ENCODE assay signal across 1 cellular context in the genomic region with DNA sequence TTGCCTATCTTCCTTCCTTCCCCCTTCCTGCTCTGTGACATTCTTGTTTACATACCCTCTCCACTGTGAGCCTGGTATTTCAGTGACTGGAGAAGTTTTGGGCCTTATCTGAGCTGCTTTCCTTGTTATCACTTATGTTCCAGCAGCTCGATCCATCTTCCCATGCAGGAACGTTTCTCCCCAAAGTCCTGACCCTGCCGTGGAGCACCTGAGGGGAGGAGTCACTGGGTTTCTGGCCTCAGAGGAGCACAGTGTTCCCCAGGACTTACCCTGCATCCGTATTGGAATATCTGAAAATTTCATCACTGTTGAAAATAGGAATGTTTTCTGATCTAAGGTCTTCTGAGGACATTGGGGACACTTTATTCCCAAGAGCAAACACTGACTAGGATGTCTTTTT.
TF ChIP-seq lines count a peak whose summit lies in the region.

No MANE protein-coding gene starts in this region.

TF ChIP-seq in GM23338, 12 proteins besides CTCF, POLR2A, EP300 and RAD21 (continued from another document):
- TF ChIP-seq, protein P1, sequence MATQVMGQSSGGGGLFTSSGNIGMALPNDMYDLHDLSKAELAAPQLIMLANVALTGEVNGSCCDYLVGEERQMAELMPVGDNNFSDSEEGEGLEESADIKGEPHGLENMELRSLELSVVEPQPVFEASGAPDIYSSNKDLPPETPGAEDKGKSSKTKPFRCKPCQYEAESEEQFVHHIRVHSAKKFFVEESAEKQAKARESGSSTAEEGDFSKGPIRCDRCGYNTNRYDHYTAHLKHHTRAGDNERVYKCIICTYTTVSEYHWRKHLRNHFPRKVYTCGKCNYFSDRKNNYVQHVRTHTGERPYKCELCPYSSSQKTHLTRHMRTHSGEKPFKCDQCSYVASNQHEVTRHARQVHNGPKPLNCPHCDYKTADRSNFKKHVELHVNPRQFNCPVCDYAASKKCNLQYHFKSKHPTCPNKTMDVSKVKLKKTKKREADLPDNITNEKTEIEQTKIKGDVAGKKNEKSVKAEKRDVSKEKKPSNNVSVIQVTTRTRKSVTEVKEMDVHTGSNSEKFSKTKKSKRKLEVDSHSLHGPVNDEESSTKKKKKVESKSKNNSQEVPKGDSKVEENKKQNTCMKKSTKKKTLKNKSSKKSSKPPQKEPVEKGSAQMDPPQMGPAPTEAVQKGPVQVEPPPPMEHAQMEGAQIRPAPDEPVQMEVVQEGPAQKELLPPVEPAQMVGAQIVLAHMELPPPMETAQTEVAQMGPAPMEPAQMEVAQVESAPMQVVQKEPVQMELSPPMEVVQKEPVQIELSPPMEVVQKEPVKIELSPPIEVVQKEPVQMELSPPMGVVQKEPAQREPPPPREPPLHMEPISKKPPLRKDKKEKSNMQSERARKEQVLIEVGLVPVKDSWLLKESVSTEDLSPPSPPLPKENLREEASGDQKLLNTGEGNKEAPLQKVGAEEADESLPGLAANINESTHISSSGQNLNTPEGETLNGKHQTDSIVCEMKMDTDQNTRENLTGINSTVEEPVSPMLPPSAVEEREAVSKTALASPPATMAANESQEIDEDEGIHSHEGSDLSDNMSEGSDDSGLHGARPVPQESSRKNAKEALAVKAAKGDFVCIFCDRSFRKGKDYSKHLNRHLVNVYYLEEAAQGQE (IDR thresholded peaks at IDR 0.05; ENCODE audit: unreplicated experiment): no peak
- TF ChIP-seq JUNB (IDR thresholded peaks at IDR 0.05; ENCODE audit: unreplicated experiment): no peak
- TF ChIP-seq CREB1 (CRISPR knock-in tag; IDR thresholded peaks at IDR 0.05; ENCODE audit: low read depth): no peak
- TF ChIP-seq, protein P2, sequence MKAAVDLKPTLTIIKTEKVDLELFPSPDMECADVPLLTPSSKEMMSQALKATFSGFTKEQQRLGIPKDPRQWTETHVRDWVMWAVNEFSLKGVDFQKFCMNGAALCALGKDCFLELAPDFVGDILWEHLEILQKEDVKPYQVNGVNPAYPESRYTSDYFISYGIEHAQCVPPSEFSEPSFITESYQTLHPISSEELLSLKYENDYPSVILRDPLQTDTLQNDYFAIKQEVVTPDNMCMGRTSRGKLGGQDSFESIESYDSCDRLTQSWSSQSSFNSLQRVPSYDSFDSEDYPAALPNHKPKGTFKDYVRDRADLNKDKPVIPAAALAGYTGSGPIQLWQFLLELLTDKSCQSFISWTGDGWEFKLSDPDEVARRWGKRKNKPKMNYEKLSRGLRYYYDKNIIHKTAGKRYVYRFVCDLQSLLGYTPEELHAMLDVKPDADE (IDR thresholded peaks at IDR 0.05): no peak
- no peak for TF ChIP-seq STAT1 (IDR thresholded peaks at IDR 0.05; ENCODE audit: unreplicated experiment)
- no peak for TF ChIP-seq NANOG (IDR thresholded peaks at IDR 0.05; ENCODE audit: borderline replicate concordance)
- TF ChIP-seq, protein P3, sequence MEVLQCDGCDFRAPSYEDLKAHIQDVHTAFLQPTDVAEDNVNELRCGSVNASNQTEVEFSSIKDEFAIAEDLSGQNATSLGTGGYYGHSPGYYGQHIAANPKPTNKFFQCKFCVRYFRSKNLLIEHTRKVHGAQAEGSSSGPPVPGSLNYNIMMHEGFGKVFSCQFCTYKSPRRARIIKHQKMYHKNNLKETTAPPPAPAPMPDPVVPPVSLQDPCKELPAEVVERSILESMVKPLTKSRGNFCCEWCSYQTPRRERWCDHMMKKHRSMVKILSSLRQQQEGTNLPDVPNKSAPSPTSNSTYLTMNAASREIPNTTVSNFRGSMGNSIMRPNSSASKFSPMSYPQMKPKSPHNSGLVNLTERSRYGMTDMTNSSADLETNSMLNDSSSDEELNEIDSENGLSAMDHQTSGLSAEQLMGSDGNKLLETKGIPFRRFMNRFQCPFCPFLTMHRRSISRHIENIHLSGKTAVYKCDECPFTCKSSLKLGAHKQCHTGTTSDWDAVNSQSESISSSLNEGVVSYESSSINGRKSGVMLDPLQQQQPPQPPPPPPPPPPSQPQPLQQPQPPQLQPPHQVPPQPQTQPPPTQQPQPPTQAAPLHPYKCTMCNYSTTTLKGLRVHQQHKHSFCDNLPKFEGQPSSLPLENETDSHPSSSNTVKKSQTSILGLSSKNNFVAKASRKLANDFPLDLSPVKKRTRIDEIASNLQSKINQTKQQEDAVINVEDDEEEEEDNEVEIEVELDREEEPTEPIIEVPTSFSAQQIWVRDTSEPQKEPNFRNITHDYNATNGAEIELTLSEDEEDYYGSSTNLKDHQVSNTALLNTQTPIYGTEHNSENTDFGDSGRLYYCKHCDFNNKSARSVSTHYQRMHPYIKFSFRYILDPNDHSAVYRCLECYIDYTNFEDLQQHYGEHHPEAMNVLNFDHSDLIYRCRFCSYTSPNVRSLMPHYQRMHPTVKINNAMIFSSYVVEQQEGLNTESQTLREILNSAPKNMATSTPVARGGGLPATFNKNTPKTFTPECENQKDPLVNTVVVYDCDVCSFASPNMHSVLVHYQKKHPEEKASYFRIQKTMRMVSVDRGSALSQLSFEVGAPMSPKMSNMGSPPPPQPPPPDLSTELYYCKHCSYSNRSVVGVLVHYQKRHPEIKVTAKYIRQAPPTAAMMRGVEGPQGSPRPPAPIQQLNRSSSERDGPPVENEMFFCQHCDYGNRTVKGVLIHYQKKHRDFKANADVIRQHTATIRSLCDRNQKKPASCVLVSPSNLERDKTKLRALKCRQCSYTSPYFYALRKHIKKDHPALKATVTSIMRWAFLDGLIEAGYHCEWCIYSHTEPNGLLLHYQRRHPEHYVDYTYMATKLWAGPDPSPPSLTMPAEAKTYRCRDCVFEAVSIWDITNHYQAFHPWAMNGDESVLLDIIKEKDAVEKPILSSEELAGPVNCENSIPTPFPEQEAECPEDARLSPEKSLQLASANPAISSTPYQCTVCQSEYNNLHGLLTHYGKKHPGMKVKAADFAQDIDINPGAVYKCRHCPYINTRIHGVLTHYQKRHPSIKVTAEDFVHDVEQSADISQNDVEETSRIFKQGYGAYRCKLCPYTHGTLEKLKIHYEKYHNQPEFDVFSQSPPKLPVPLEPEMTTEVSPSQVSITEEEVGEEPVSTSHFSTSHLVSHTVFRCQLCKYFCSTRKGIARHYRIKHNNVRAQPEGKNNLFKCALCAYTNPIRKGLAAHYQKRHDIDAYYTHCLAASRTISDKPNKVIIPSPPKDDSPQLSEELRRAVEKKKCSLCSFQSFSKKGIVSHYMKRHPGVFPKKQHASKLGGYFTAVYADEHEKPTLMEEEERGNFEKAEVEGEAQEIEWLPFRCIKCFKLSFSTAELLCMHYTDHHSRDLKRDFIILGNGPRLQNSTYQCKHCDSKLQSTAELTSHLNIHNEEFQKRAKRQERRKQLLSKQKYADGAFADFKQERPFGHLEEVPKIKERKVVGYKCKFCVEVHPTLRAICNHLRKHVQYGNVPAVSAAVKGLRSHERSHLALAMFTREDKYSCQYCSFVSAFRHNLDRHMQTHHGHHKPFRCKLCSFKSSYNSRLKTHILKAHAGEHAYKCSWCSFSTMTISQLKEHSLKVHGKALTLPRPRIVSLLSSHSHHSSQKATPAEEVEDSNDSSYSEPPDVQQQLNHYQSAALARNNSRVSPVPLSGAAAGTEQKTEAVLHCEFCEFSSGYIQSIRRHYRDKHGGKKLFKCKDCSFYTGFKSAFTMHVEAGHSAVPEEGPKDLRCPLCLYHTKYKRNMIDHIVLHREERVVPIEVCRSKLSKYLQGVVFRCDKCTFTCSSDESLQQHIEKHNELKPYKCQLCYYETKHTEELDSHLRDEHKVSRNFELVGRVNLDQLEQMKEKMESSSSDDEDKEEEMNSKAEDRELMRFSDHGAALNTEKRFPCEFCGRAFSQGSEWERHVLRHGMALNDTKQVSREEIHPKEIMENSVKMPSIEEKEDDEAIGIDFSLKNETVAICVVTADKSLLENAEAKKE (CRISPR knock-in tag; IDR thresholded peaks at IDR 0.05): no peak
- TF ChIP-seq POLR2AphosphoS5 (IDR thresholded peaks at IDR 0.05; ENCODE audit: low read depth): no peak
